ENCODE assay signal across 22 cellular contexts in genomic region chr4:109441858-109442480, GRCh38. TPM values are rescaled to one million over a fixed set of nuclear protein-coding genes. Genes with fewer than 3 reads are reported as not detected.
A peak's percentile ranks its signal among the peaks of the same experiment; 100 is the strongest.
DNase-seq lines count a peak whose midpoint lies in the region; ATAC-seq and TF ChIP-seq lines count a peak whose summit lies in the region.
"Had no signal": no experiment of that assay in that cellular context is flagged by ENCODE, and none has a peak within 500 bp of the region (broad histone marks: within the 10 kb centered on the region; RNA-seq: fewer than 3 reads in every experiment).

No MANE protein-coding gene starts in this region.

- peaks cover 10% of the 10 kb centered on the region for H3K36me3 Mint-ChIP-seq in activated B cell treated with CpG ODN at 0.5 μM for 24 hours (ENCODE audit: low read depth)
- H3K36me3 Mint-ChIP-seq in type B pancreatic cell = peaks cover 30% of the 10 kb centered on the region

- H3K4me1 ChIP-seq in heart left ventricle = peaks cover 4 to 66% (median 41%) of the 10 kb centered on the region in 12 donors
- peaks cover 12 to 80% (median 59%) of the 10 kb centered on the region in 3 donors for H3K4me1 ChIP-seq in esophagus squamous epithelium
- H3K4me1 ChIP-seq in body of pancreas = peaks cover 56% of the 10 kb centered on the region

- ATAC-seq in left ventricle myocardium superior (peak; percentile 23), heart left ventricle (no peak), activated B cell treated with CpG ODN at 0.5 μM for 24 hours (ENCODE audit: low read depth) (no peak), body of pancreas (no peak), HG03520 (IDR thresholded peaks at IDR 0.05; ENCODE audit: unreplicated experiment) (no peak), HG03432 (IDR thresholded peaks at IDR 0.05; ENCODE audit: unreplicated experiment) (no peak)
- ATAC-seq: A549, heart right ventricle, mucosa of descending colon, sciatic nerve had no signal

- no peaks in the 10 kb centered on the region for H3K27me3 ChIP-seq in heart left ventricle
- H3K27me3 ChIP-seq in esophagus squamous epithelium = no peaks in the 10 kb centered on the region
- H3K27me3 ChIP-seq in body of pancreas = no peaks in the 10 kb centered on the region
- H3K27me3 ChIP-seq: heart right ventricle, transverse colon had no signal

- no peak for TF ChIP-seq CTCF in heart left ventricle (IDR thresholded peaks at IDR 0.05)
- no peak for TF ChIP-seq CTCF in activated B cell treated with CpG ODN at 0.5 μM for 24 hours (IDR thresholded peaks at IDR 0.05)
- no peak for TF ChIP-seq CTCF in esophagus squamous epithelium (IDR thresholded peaks at IDR 0.05)
- no peak for TF ChIP-seq CTCF in type B pancreatic cell (conservative IDR thresholded peaks at IDR 0.05)
- no peak for TF ChIP-seq CTCF in body of pancreas (IDR thresholded peaks at IDR 0.05)

- no peak for TF ChIP-seq POLR2A in heart left ventricle (IDR thresholded peaks at IDR 0.05)
- TF ChIP-seq POLR2A in esophagus squamous epithelium (IDR thresholded peaks at IDR 0.05) = no peak
- TF ChIP-seq POLR2A in body of pancreas (IDR thresholded peaks at IDR 0.05) = no peak

- peaks cover 0 to 13% (median 2%) of the 10 kb centered on the region in 12 donors for H3K9me3 ChIP-seq in heart left ventricle
- no peaks in the 10 kb centered on the region for H3K9me3 ChIP-seq in esophagus squamous epithelium
- H3K9me3 ChIP-seq in body of pancreas = no peaks in the 10 kb centered on the region
- H3K9me3 ChIP-seq: A549, mucosa of descending colon, transverse colon had no signal

- H3K27me3 Mint-ChIP-seq in activated B cell treated with CpG ODN at 0.5 μM for 24 hours (no peaks in the 10 kb centered on the region), type B pancreatic cell (no peaks in the 10 kb centered on the region)
- H3K27me3 Mint-ChIP-seq: activated naive CD8-positive, alpha-beta T cell treated with anti-CD3 and anti-CD28 coated beads, Interleukin-2, amount 10 ng/mL, durations not matched to agents 7 days and 5 days; CD4-positive, CD25-positive, alpha-beta regulatory T cell had no signal

- DNase-seq in left ventricle myocardium superior = no peak
- DNase-seq in heart left ventricle = no peak
- no peak for DNase-seq in activated B cell treated with CpG ODN at 0.5 μM for 24 hours
- no peak for DNase-seq in esophagus squamous epithelium (lab: John Stamatoyannopoulos, UW)
- no peak for DNase-seq in type B pancreatic cell (ENCODE audit: extremely low spot score, unreplicated experiment)
- no peak for DNase-seq in body of pancreas
- DNase-seq: activated naive CD8-positive, alpha-beta T cell treated with anti-CD3 and anti-CD28 coated beads, Interleukin-2, amount 10 ng/mL, durations not matched to agents 7 days and 5 days; CD4-positive, CD25-positive, alpha-beta regulatory T cell; DMS79; heart right ventricle; kidney; mucosa of descending colon; NK-92 treated with Interleukin-12 subunit alpha and Interleukin-12 subunit beta, amount 100 ng/mL, for 24 hours; occipital lobe; SHP77 treated with DMSO at 0.1 percent for 48 hours; stimulated activated CD4-positive, alpha-beta T cell treated with anti-CD3 and anti-CD28 coated beads, Interleukin-4, amount 100 ng/mL, for 24 hours; transverse colon had no signal

- H3K27ac ChIP-seq in heart left ventricle (no peak overlapping the region), esophagus squamous epithelium (peak overlapping the region in 3 of 4 donors; percentile 63 to 82 (median 65)), body of pancreas (no peak overlapping the region)
- H3K27ac ChIP-seq: A549, heart right ventricle, transverse colon had no signal

- intact Hi-C loops in left ventricle myocardium superior (cut with micrococcal nuclease) (no loop called here), heart left ventricle (cut with DNase I) (no loop called here), activated B cell treated with CpG ODN at 0.5 μM for 24 hours (cut with micrococcal nuclease) (no loop called here), esophagus squamous epithelium (cut with DNase I) (no loop called here), body of pancreas (cut with DNase I) (no loop called here)

- CTCF ChIA-PET in activated B cell treated with CpG ODN at 0.5 μM for 24 hours (lab: Charles Lee) = interaction anchor here (1.7 kb wide), 1 partner anchor 9 kb away, joined by 8 read pairs; the partner anchor contains the start of gene SEC24B

- peaks cover 0 to 21% (median 3%) of the 10 kb centered on the region in 9 donors for H3K36me3 ChIP-seq in heart left ventricle
- peaks cover 0 to 21% (median 5%) of the 10 kb centered on the region in 3 donors for H3K36me3 ChIP-seq in esophagus squamous epithelium
- H3K36me3 ChIP-seq in body of pancreas (replicated peaks in 1 of 2; ENCODE audit: insufficient read depth in 1 of 2, low read depth in 2 of 2) = no peaks in the 10 kb centered on the region

- H3K27ac Mint-ChIP-seq in activated B cell treated with CpG ODN at 0.5 μM for 24 hours (peak overlapping the region; percentile 3), type B pancreatic cell (peak overlapping the region; percentile 19)
- H3K27ac Mint-ChIP-seq: activated naive CD8-positive, alpha-beta T cell treated with anti-CD3 and anti-CD28 coated beads, Interleukin-2, amount 10 ng/mL, durations not matched to agents 7 days and 5 days had no signal

- WGBS in heart left ventricle, 4 donors = 91 to 95% (median 91%) methylated on average over 2 of the region's 2 CpGs
- WGBS in esophagus squamous epithelium, 2 donors = 37 to 70% methylated on average over 2 of the region's 2 CpGs
- 77 to 89% methylated on average over 2 of the region's 2 CpGs for WGBS in body of pancreas, 2 donors

- H3K4me3 Mint-ChIP-seq in activated B cell treated with CpG ODN at 0.5 μM for 24 hours (no peak overlapping the region), type B pancreatic cell (peak overlapping the region; percentile 7)
- H3K4me3 Mint-ChIP-seq: activated naive CD8-positive, alpha-beta T cell treated with anti-CD3 and anti-CD28 coated beads, Interleukin-2, amount 10 ng/mL, durations not matched to agents 7 days and 5 days had no signal

- POLR2A ChIA-PET in activated B cell treated with CpG ODN at 0.5 μM for 24 hours (lab: Charles Lee) = no interaction called here

- H3K4me1 Mint-ChIP-seq in activated B cell treated with CpG ODN at 0.5 μM for 24 hours (peaks cover 71% of the 10 kb centered on the region), type B pancreatic cell (ENCODE audit: unreplicated experiment) (peaks cover 49% of the 10 kb centered on the region)

- H3K4me3 ChIP-seq in heart left ventricle = no peak overlapping the region
- H3K4me3 ChIP-seq in esophagus squamous epithelium = no peak overlapping the region
- H3K4me3 ChIP-seq in body of pancreas = no peak overlapping the region
- H3K4me3 ChIP-seq: A549, coronary artery, heart right ventricle, mucosa of descending colon, transverse colon had no signal

- H3K9me3 Mint-ChIP-seq in activated B cell treated with CpG ODN at 0.5 μM for 24 hours (peaks cover 2% of the 10 kb centered on the region), type B pancreatic cell (peaks cover 5% of the 10 kb centered on the region)
- H3K9me3 Mint-ChIP-seq: CD4-positive, CD25-positive, alpha-beta regulatory T cell had no signal

RNA-seq across cellular contexts. Expression of gene SEC24B, which starts 8.4 kb away (rescaled TPM):
- total RNA-seq in left ventricle myocardium superior (29.3 TPM), heart left ventricle (10 to 100 TPM; 20.7 to 34.8 (median 30.5) TPM), activated B cell treated with CpG ODN at 0.5 μM for 24 hours (32.0 and 36.1 TPM in 2 replicates), esophagus squamous epithelium (10 to 100 TPM; 20.4 to 38.5 (median 29.1) TPM), type B pancreatic cell (ENCODE audit: low replicate concordance) (37.4 and 39.1 TPM in 2 replicates), body of pancreas (10 to 100 TPM; 10.2 to 16.3 TPM)
- 10 to 100 TPM in 1 of 2 donors, 1 to 10 TPM in 1; 5.8 to 14.0 TPM for polyA plus RNA-seq in heart left ventricle

Comparison
In these comparisons a context has a peak if more than half of its experiments do, and no peak if none do; other contexts are left out.
1. H3K27ac ChIP-seq: peak in esophagus squamous epithelium (3 of 4); none in heart left ventricle (0 of 12) and body of pancreas (0 of 4).